In the genomic region with DNA sequence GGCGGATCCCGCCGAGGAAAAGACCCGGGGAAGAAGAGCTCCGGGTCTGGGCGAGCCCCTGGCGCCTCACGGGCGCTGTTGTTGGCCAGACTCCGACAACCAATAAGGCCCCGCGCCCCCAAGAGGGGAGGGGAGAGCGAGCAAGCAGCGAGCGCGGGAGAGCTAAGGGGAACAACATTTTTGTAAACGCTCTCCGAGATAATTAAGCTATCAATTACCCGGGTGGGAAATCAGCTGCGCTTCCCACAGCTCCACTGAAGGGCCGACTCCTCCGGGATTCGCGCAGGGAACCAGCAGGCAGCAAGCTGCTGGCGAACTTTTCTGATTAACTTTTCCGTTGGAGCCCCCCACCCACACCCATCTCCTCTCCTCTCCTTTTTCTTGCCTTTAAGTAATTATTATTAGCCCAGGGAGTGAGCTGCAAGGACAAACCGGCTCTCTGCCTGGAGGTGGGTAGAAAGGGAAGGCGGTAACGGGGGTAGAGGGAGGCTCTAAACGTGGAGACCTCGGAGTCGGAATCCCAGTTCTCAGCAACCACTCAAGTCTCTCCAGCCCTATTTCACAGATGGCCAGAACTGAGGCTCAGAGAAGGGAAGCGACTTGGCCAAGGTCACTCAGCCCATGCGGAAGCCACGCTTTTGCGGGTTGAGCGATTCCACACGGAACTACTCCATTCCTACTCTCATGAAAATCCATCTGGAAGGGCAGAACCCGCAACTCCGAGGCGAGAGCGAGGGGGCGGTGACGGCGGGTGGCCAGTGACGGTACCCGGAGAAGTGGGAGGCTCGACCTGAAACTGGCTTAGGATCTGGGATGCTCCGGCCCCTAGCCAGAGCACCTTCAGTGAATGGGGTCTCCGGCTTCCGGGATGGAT, we compare ENCODE assay signal across 9 cellular contexts. TPM values are rescaled to one million over a fixed set of nuclear protein-coding genes. Genes with fewer than 3 reads are reported as not detected.
DNase-seq lines count a peak whose midpoint lies in the region; ATAC-seq, FAIRE-seq and TF ChIP-seq lines count a peak whose summit lies in the region.
"Had no signal": no experiment of that assay in that cellular context is flagged by ENCODE, and none has a peak within 500 bp of the region (broad histone marks: within the 10 kb centered on the region; RNA-seq: fewer than 3 reads in every experiment).

No MANE protein-coding gene starts in this region.

- TF ChIP-seq RAD21 in SK-N-SH (IDR thresholded peaks at IDR 0.05; ENCODE audit: low read length): 0 out of 2 replicates have a peak, but pooled peaks have one; percentile 15

- no peak overlapping the region for H3K9ac ChIP-seq in SK-N-SH
- no peak overlapping the region for H3K9ac ChIP-seq in keratinocyte (ENCODE audit: control insufficient read depth, extremely low read depth, insufficient read depth, low read length)

- no peak for ATAC-seq in HG03439 (IDR thresholded peaks at IDR 0.05; ENCODE audit: unreplicated experiment)

- peaks cover 39% of the 10 kb centered on the region for H3K27me3 ChIP-seq in SK-N-SH (ENCODE audit: insufficient read depth)
- peaks cover 44% of the 10 kb centered on the region for H3K27me3 ChIP-seq in keratinocyte (ENCODE audit: control insufficient read depth, extremely low read depth, insufficient read depth, low read length)
- no peaks in the 10 kb centered on the region for H3K27me3 ChIP-seq in testis

- FAIRE-seq in keratinocyte (lab: Jason Lieb, UNC): no peak
- FAIRE-seq: H54 had no signal

- intact Hi-C loops in testis (cut with DNase I; ENCODE audit: low total_unique reads): no loop called here

- no peaks in the 10 kb centered on the region for H3K36me3 ChIP-seq in SK-N-SH (replicated peaks in 1 of 2; ENCODE audit: control insufficient read depth in 1 of 2, insufficient read depth in 2 of 2, low read length in 1 of 2)
- no peaks in the 10 kb centered on the region for H3K36me3 ChIP-seq in keratinocyte (ENCODE audit: control insufficient read depth in 2 of 2, extremely low read depth in 1 of 2, insufficient read depth in 2 of 2, low read length in 2 of 2)
- H3K36me3 ChIP-seq in testis (ENCODE audit: low read depth, missing control alignments): no peaks in the 10 kb centered on the region

- CTCF ChIA-PET in SK-N-SH (lab: Yijun Ruan, JAX): interaction anchor here (0.6 to 8.4 kb wide), 39 partner anchors 10 to 1820 kb away, joined by 3 to 60 read pairs (median 4); no protein-coding TSS in a partner anchor

- no peaks in the 10 kb centered on the region for H3K79me2 ChIP-seq in SK-N-SH (ENCODE audit: insufficient read depth)
- H3K79me2 ChIP-seq in keratinocyte (ENCODE audit: control insufficient read depth, insufficient read depth, low read length): no peaks in the 10 kb centered on the region

- H3K9me3 ChIP-seq in SK-N-SH (no peaks in the 10 kb centered on the region), keratinocyte (ENCODE audit: control insufficient read depth, low read depth, low read length) (no peaks in the 10 kb centered on the region), testis (no peaks in the 10 kb centered on the region)

- H3K4me2 ChIP-seq in SK-N-SH (peak overlapping the region; percentile 78), keratinocyte (ENCODE audit: control insufficient read depth, extremely low read depth, insufficient read depth, low read depth, low read length) (peak overlapping the region; percentile 60)

- POLR2A ChIA-PET in SK-N-SH (lab: Yijun Ruan, JAX): interaction anchor here (0.6 to 4.8 kb wide), 14 partner anchors 10 to 726 kb away, joined by 3 to 31 read pairs (median 3); a partner anchor contains a TSS

- H3K9me1 ChIP-seq in keratinocyte (ENCODE audit: control insufficient read depth, extremely low read depth, insufficient read depth, low read length): no peaks in the 10 kb centered on the region

- H4K20me1 ChIP-seq in SK-N-SH (ENCODE audit: insufficient read depth) (no peaks in the 10 kb centered on the region), keratinocyte (ENCODE audit: control insufficient read depth, extremely low read depth, insufficient read depth, low read length) (no peaks in the 10 kb centered on the region)

- H3K27ac ChIP-seq in SK-N-SH (ENCODE audit: low read depth in 2 of 2, low read length in 1 of 2): peak overlapping the region in 1 of 2 experiments; percentile 73; a peak in 2 of 4 replicates
- no peak overlapping the region for H3K27ac ChIP-seq in keratinocyte (ENCODE audit: control insufficient read depth, insufficient read depth, low read length)
- no peak overlapping the region for H3K27ac ChIP-seq in testis

- WGBS in SK-N-SH (ENCODE audit: low lambda C conversion rate): 2% methylated on average over 27 of the region's 51 CpGs
- WGBS in testis, 2 donors: 0 to 1% methylated on average over 34 to 51 of the region's 51 CpGs

- H3K4me3 ChIP-seq in SK-N-SH (ENCODE audit: low read depth in 2 of 2, low read length in 1 of 2) (peak overlapping the region; percentile 48 to 59), keratinocyte (ENCODE audit: control insufficient read depth in 2 of 3, extremely low read depth in 1 of 3, insufficient read depth in 2 of 3, low read depth in 1 of 3, low read length in 3 of 3) (peak overlapping the region in 1 of 3 experiments; percentile 29), testis (peak overlapping the region; percentile 45 to 68)

- TF ChIP-seq EP300 in SK-N-SH (IDR thresholded peaks at IDR 0.05; ENCODE audit: borderline replicate concordance in 1 of 2, low read depth in 1 of 2, low read length in 1 of 2): no peak

- H3K4me1 ChIP-seq in SK-N-SH (ENCODE audit: control insufficient read depth in 1 of 2, insufficient read depth in 2 of 2, low read depth in 1 of 2, low read length in 1 of 2): peaks cover 0 to 24% of the 10 kb centered on the region in 2 experiments; a peak in 2 of 4 replicates
- H3K4me1 ChIP-seq in keratinocyte (ENCODE audit: control insufficient read depth, extremely low read depth, insufficient read depth, low read length): peaks cover 4% of the 10 kb centered on the region
- peaks cover 7% of the 10 kb centered on the region for H3K4me1 ChIP-seq in testis

- DNase-seq in NCI-H2196 (lab: John Stamatoyannopoulos, UW; ENCODE audit: unreplicated experiment) (peak; percentile 14), NCI-H2196 treated with DMSO at 0.1 percent for 48 hours (lab: John Stamatoyannopoulos, UW; ENCODE audit: unreplicated experiment) (no peak), SK-N-SH (peak; percentile 82), keratinocyte (ENCODE audit: low read depth, low spot score) (no peak), testis (peak; percentile 32), cerebellar cortex (ENCODE audit: low spot score) (no peak), activated gamma-delta T cell treated with Interleukin-2 at 50 U/mL for 16 hours (no peak)

- H2AFZ ChIP-seq in SK-N-SH (ENCODE audit: low read depth) (no peak overlapping the region), keratinocyte (ENCODE audit: control insufficient read depth, low read length) (no peak overlapping the region)

- dilution Hi-C loops in keratinocyte (cut with MboI; ENCODE audit: extremely low pct_ligation_motif_present, low sequenced_read_pairs): no loop called here

- H3F3A ChIP-seq in SK-N-SH (replicated peaks; ENCODE audit: insufficient read depth): no peaks in the 10 kb centered on the region

- TF ChIP-seq CTCF in SK-N-SH (IDR thresholded peaks at IDR 0.05) (no peak), keratinocyte (optimal IDR thresholded peaks at IDR 0.05 in 1 of 3, IDR thresholded peaks at IDR 0.05 in 1 of 3, conservative IDR thresholded peaks at IDR 0.05 in 1 of 3; ENCODE audit: extremely low read depth in 1 of 3, insufficient read depth in 2 of 3, low read length in 3 of 3) (no peak), testis (IDR thresholded peaks at IDR 0.05) (no peak)

- H3K9me2 ChIP-seq in SK-N-SH: no peaks in the 10 kb centered on the region

- TF ChIP-seq POLR2A in testis (IDR thresholded peaks at IDR 0.05): no peak

TF ChIP-seq in SK-N-SH, 30 proteins besides CTCF, POLR2A, EP300 and RAD21 (continues in another document):
- TF ChIP-seq GATA2 (CRISPR knock-in tag; IDR thresholded peaks at IDR 0.05) (no peak), POLR2AphosphoS5 (IDR thresholded peaks at IDR 0.05; ENCODE audit: low read depth, low read length) (no peak), TAF1 (IDR thresholded peaks at IDR 0.05; ENCODE audit: borderline replicate concordance, low read depth, low read length) (no peak)
- TF ChIP-seq, protein P1, sequence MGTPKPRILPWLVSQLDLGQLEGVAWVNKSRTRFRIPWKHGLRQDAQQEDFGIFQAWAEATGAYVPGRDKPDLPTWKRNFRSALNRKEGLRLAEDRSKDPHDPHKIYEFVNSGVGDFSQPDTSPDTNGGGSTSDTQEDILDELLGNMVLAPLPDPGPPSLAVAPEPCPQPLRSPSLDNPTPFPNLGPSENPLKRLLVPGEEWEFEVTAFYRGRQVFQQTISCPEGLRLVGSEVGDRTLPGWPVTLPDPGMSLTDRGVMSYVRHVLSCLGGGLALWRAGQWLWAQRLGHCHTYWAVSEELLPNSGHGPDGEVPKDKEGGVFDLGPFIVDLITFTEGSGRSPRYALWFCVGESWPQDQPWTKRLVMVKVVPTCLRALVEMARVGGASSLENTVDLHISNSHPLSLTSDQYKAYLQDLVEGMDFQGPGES (IDR thresholded peaks at IDR 0.05; ENCODE audit: low read depth, low read length): no peak

RNA-seq across cellular contexts. Expression of a gene that starts 1.3 kb away (rescaled TPM):
- 6.6 and 8.9 TPM in 2 replicates for polyA plus RNA-seq in SK-N-SH (2012; rRNA removed)
- polyA plus RNA-seq in SK-N-SH (2012; cell fraction: cytosol; rRNA removed): 5.3 and 8.5 TPM in 2 replicates
- polyA plus RNA-seq in SK-N-SH (2012; cell fraction: nucleus; rRNA removed): 4.5 and 5.1 TPM in 2 replicates
- polyA plus RNA-seq in keratinocyte: 0.31 to 0.48 TPM (median 0.42 TPM) in 3 replicates
- polyA plus RNA-seq in keratinocyte (2011; ENCODE audit: low read depth): 0.12 TPM
- polyA plus RNA-seq in keratinocyte (2011; cell fraction: cytosol; rRNA removed): 0.28 and 0.42 TPM in 2 replicates
- polyA plus RNA-seq in keratinocyte (2011; cell fraction: nucleus; rRNA removed): 0.60 and 0.87 TPM in 2 replicates
- 0.34 and 0.41 TPM in 2 replicates for polyA plus RNA-seq in keratinocyte (2012; ENCODE audit: low replicate concordance)
- polyA minus RNA-seq in keratinocyte: 0.51 to 1.9 TPM (median 0.69 TPM) in 3 replicates
- not detected for polyA minus RNA-seq in keratinocyte (2011; cell fraction: cytosol; rRNA and poly(A)+ RNA removed)
- polyA minus RNA-seq in keratinocyte (2011; cell fraction: nucleus; rRNA and poly(A)+ RNA removed): 1.1 and 2.0 TPM in 2 replicates
- 100 to 1,000 TPM; 117 to 157 TPM for total RNA-seq in testis
- 55.7 TPM for polyA plus RNA-seq in testis (ENCODE audit: insufficient read depth, low read depth, low replicate concordance)

Comparison
In these comparisons a context has a peak if more than half of its experiments do, and no peak if none do; other contexts are left out.
1. DNase-seq: peak in NCI-H2196 (single experiment), SK-N-SH (single experiment) and testis (single experiment); none in NCI-H2196 treated with DMSO at 0.1 percent for 48 hours (single experiment), keratinocyte (single experiment), cerebellar cortex (single experiment) and activated gamma-delta T cell treated with Interleukin-2 at 50 U/mL for 16 hours (single experiment).